11 cellular contexts compared by ENCODE assay signal in genomic region chr14:92400579-92401444, GRCh38.
DNase-seq lines count a peak whose midpoint lies in the region; ATAC-seq and TF ChIP-seq lines count a peak whose summit lies in the region.
"Had no signal": no experiment of that assay in that cellular context is flagged by ENCODE, and none has a peak within 500 bp of the region (broad histone marks: within the 10 kb centered on the region; RNA-seq: fewer than 3 reads in every experiment).

No MANE protein-coding gene starts in this region.

- H3K4me3 ChIP-seq in GM12864 (ENCODE audit: low read depth, low read length) = no peak overlapping the region
- H3K4me3 ChIP-seq in breast epithelium = no peak overlapping the region
- no peak overlapping the region for H3K4me3 ChIP-seq in suprapubic skin
- H3K4me3 ChIP-seq: neural progenitor cell, Peyer's patch had no signal

- H3K27me3 ChIP-seq in breast epithelium = no peaks in the 10 kb centered on the region
- H3K27me3 ChIP-seq in suprapubic skin = no peaks in the 10 kb centered on the region
- H3K27me3 ChIP-seq: neural progenitor cell, Peyer's patch had no signal

- H3K36me3 ChIP-seq in breast epithelium (no peaks in the 10 kb centered on the region), suprapubic skin (no peaks in the 10 kb centered on the region)
- H3K36me3 ChIP-seq: neural progenitor cell, Peyer's patch had no signal

- H3K9me3 ChIP-seq in breast epithelium (peaks cover 0 to 5% of the 10 kb centered on the region in 2 donors), suprapubic skin (no peaks in the 10 kb centered on the region)
- H3K9me3 ChIP-seq: Peyer's patch had no signal

- TF ChIP-seq CTCF in GM12864 (IDR thresholded peaks at IDR 0.05; ENCODE audit: low read depth, low read length, missing control alignments) (no peak), breast epithelium (IDR thresholded peaks at IDR 0.05) (no peak), suprapubic skin (IDR thresholded peaks at IDR 0.05) (no peak)

- no peak for TF ChIP-seq EP300 in suprapubic skin (IDR thresholded peaks at IDR 0.05)

- WGBS in suprapubic skin = 57% methylated on average over 7 of the region's 7 CpGs

- H3K27ac ChIP-seq in breast epithelium (no peak overlapping the region), suprapubic skin (no peak overlapping the region)
- H3K27ac ChIP-seq: neural progenitor cell had no signal

- intact Hi-C loops in breast epithelium (cut with DNase I; ENCODE audit: low total_unique reads) = no loop called here

- peak; percentile 76 for DNase-seq in GM12864 (ENCODE audit: low read depth)
- peak; percentile 19 for DNase-seq in fibroblast of gingiva (ENCODE audit: low read depth)
- DNase-seq in NCI-H2029 treated with DMSO at 0.1 percent for 48 hours (lab: John Stamatoyannopoulos, UW) = no peak
- DNase-seq in breast epithelium (ENCODE audit: low spot score in 2 of 2) = no peak
- no peak for DNase-seq in suprapubic skin (ENCODE audit: low spot score in 2 of 2)
- no peak for DNase-seq in SHP77 treated with DMSO at 0.1 percent for 48 hours (lab: John Stamatoyannopoulos, UW)
- DNase-seq: CD8-positive, alpha-beta memory T cell; Peyer's patch had no signal

- ATAC-seq in GM21529 (IDR thresholded peaks at IDR 0.05; ENCODE audit: unreplicated experiment) (peak; percentile 77), HG03460 (IDR thresholded peaks at IDR 0.05; ENCODE audit: unreplicated experiment) (peak; percentile 61)

- H3K4me1 ChIP-seq in breast epithelium (no peaks in the 10 kb centered on the region), suprapubic skin (no peaks in the 10 kb centered on the region)
- H3K4me1 ChIP-seq: Peyer's patch had no signal

- TF ChIP-seq POLR2A in breast epithelium (IDR thresholded peaks at IDR 0.05) (no peak), suprapubic skin (IDR thresholded peaks at IDR 0.05) (no peak)

Comparison
In these comparisons a context has a peak if more than half of its experiments do, and no peak if none do; other contexts are left out.
1. DNase-seq: peak in GM12864 (single experiment) and fibroblast of gingiva (single experiment); none in NCI-H2029 treated with DMSO at 0.1 percent for 48 hours (single experiment), breast epithelium (0 of 2), suprapubic skin (0 of 2) and SHP77 treated with DMSO at 0.1 percent for 48 hours (single experiment).